Comparison of ENCODE assay signal across 15 cellular contexts in the genomic region with DNA sequence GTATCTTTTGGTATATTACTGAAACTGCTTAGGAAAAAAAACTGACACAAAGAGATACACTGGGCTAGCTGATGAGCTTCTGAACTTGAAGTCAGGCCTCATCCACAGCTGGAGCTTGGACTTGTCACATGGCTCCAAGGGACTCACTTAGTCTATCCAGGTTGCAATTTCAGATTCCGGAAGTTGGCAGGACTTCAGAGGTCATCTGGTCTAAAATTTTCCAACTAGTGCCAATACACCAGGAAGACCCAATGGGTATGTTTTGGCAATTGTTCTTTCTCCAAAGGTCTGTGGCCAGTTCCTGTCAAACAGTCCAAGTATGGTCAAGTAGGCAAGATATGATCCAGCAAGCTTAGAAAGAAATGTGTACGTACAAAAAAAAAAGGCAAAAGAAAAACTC. TPM values are rescaled to one million over a fixed set of nuclear protein-coding genes. Genes with fewer than 3 reads are reported as not detected.
DNase-seq lines count a peak whose midpoint lies in the region; ATAC-seq, FAIRE-seq and TF ChIP-seq lines count a peak whose summit lies in the region.
"Had no signal": no experiment of that assay in that cellular context is flagged by ENCODE, and none has a peak within 500 bp of the region (broad histone marks: within the 10 kb centered on the region; RNA-seq: fewer than 3 reads in every experiment).

No MANE protein-coding gene starts in this region.

- peak overlapping the region; percentile 70; the same call in 1 of the 2 replicates for H3K27ac ChIP-seq in IMR-90 (ENCODE audit: insufficient read depth, low read length)
- H3K27ac ChIP-seq in astrocyte (ENCODE audit: low read depth, low read length), result no peak overlapping the region
- H3K27ac ChIP-seq in smooth muscle cell (ENCODE audit: low read depth), result peak overlapping the region; percentile 89
- H3K27ac ChIP-seq: cardiac muscle cell had no signal

- peak overlapping the region; percentile 61; the same call in 1 of the 2 replicates for H2AK5ac ChIP-seq in IMR-90 (ENCODE audit: low read depth, low read length)

- intact Hi-C loops in IMR-90 (cut with micrococcal nuclease) (no loop called here), left cardiac atrium (cut with DNase I) (loop anchor here in 1 of 2 donors (10.0 kb wide), 1 partner anchor 79 kb away; no protein-coding TSS in a partner anchor)

- H3K27me3 ChIP-seq in IMR-90 (ENCODE audit: control insufficient read depth, insufficient read depth, low read length) (no peaks in the 10 kb centered on the region), astrocyte (ENCODE audit: insufficient read depth, low read length) (no peaks in the 10 kb centered on the region), smooth muscle cell (ENCODE audit: low read depth) (no peaks in the 10 kb centered on the region)
- H3K27me3 ChIP-seq: cardiac muscle cell had no signal

- H2AK9ac ChIP-seq in IMR-90 (replicated peaks; ENCODE audit: low read depth, low read length, poor library complexity), result no peak overlapping the region

- peaks cover 39% of the 10 kb centered on the region for H3F3A ChIP-seq in smooth muscle cell (ENCODE audit: low read depth)

- H3K9me3 ChIP-seq in IMR-90 (ENCODE audit: control insufficient read depth, insufficient read depth, low read length) (no peaks in the 10 kb centered on the region), astrocyte (ENCODE audit: insufficient read depth, low read depth, low read length) (no peaks in the 10 kb centered on the region), smooth muscle cell (replicated peaks; ENCODE audit: low read depth) (no peaks in the 10 kb centered on the region)
- H3K9me3 ChIP-seq: psoas muscle had no signal

- H4K91ac ChIP-seq in IMR-90 (ENCODE audit: insufficient read depth, low read depth, low read length), result peak overlapping the region; percentile 57

- CTCF ChIA-PET in IMR-90 (lab: Yijun Ruan, JAX), result interaction anchor here (0.6 kb wide), 1 partner anchor 445 kb away, joined by 4 read pairs; no protein-coding TSS in a partner anchor

- DNase-seq in IMR-90 (no peak), astrocyte (ENCODE audit: low read depth) (no peak), left cardiac atrium (no peak), smooth muscle cell (lab: John Stamatoyannopoulos, UW; ENCODE audit: unreplicated experiment) (no peak), NCI-H774 (lab: John Stamatoyannopoulos, UW) (no peak), ureter (ENCODE audit: low spot score) (no peak), SHP77 (lab: John Stamatoyannopoulos, UW) (no peak)
- DNase-seq: activated gamma-delta T cell; NCI-H1417; NCI-H524; psoas muscle; stimulated activated CD4-positive, alpha-beta T cell treated with anti-CD3 and anti-CD28 coated beads, Interleukin-1b, Interleukin-23, amount 100 ng/mL, for 48 hours had no signal

- H2BK15ac ChIP-seq in IMR-90 (ENCODE audit: low read depth, low read length), result peak overlapping the region; percentile 77; the same call in 1 of the 3 replicates

- peak overlapping the region; percentile 73 for H4K5ac ChIP-seq in IMR-90 (ENCODE audit: low read depth, low read length)

- peak; percentile 9 for ATAC-seq in IMR-90 (ENCODE audit: low read depth)
- ATAC-seq in left cardiac atrium, result peak; percentile 16 to 34
- no peak for ATAC-seq in HG03565 (IDR thresholded peaks at IDR 0.05; ENCODE audit: unreplicated experiment)

- H3K4me3 ChIP-seq in IMR-90 (ENCODE audit: insufficient read depth, low read depth, low read length) (no peak overlapping the region), astrocyte (ENCODE audit: insufficient read depth, low read depth, low read length) (no peak overlapping the region), smooth muscle cell (no peak overlapping the region)
- H3K4me3 ChIP-seq: cardiac muscle cell, psoas muscle had no signal

- TF ChIP-seq CTCF in IMR-90 (conservative IDR thresholded peaks at IDR 0.05; ENCODE audit: low read depth, low read length) (no peak), astrocyte (IDR thresholded peaks at IDR 0.05; ENCODE audit: insufficient read depth, low read depth, low read length) (no peak), smooth muscle cell (IDR thresholded peaks at IDR 0.05; ENCODE audit: borderline replicate concordance, insufficient read depth, poor library complexity, severe bottlenecking) (no peak)

- H3K9ac ChIP-seq in IMR-90 (ENCODE audit: low read depth, low read length), result no peak overlapping the region
- no peak overlapping the region for H3K9ac ChIP-seq in astrocyte (ENCODE audit: low read length)
- H3K9ac ChIP-seq in smooth muscle cell (ENCODE audit: low read depth), result peak overlapping the region; percentile 29

- peaks cover 5% of the 10 kb centered on the region; the same call in 1 of the 2 replicates for H3K36me3 ChIP-seq in IMR-90 (ENCODE audit: control insufficient read depth, insufficient read depth, low read length)
- H3K36me3 ChIP-seq in astrocyte (ENCODE audit: insufficient read depth, low read length), result peaks cover 7% of the 10 kb centered on the region
- H3K36me3 ChIP-seq in smooth muscle cell (ENCODE audit: low read depth), result no peaks in the 10 kb centered on the region

- H3K4me1 Mint-ChIP-seq in astrocyte (ENCODE audit: low read depth, unreplicated experiment), result peaks cover 15% of the 10 kb centered on the region

- 80% methylated on average over 1 of the region's 2 CpGs; no CpG with 5 or more reads in 1 of the 2 experiments for WGBS in IMR-90 (ENCODE audit: extremely low coverage in 2 of 2, insufficient read length in 1 of 2), 2 experiments
- 85% methylated on average over 2 of the region's 2 CpGs for WGBS in smooth muscle cell (ENCODE audit: low lambda C conversion rate)

- H3K9me3 Mint-ChIP-seq in astrocyte (ENCODE audit: unreplicated experiment), result peaks cover 1% of the 10 kb centered on the region

- POLR2A ChIA-PET in IMR-90 (lab: Charles Lee; ENCODE audit: unreplicated experiment), result interaction anchor here (0.6 to 0.7 kb wide), 2 partner anchors 216 to 1974 kb away, joined by 3 to 4 read pairs; no protein-coding TSS in a partner anchor

- H3K27me3 Mint-ChIP-seq in astrocyte (ENCODE audit: low read depth, unreplicated experiment), result no peaks in the 10 kb centered on the region

- H2BK5ac ChIP-seq in IMR-90 (ENCODE audit: low read depth, low read length, poor library complexity, severe bottlenecking), result peak overlapping the region; percentile 17

- peak overlapping the region; percentile 90 for H2BK20ac ChIP-seq in IMR-90 (ENCODE audit: low read depth, low read length)

- H3K18ac ChIP-seq in IMR-90 (ENCODE audit: low read depth, low read length), result peak overlapping the region; percentile 69

- H3K4me1 ChIP-seq in IMR-90 (ENCODE audit: control insufficient read depth, insufficient read depth, low read length) (peaks cover 7% of the 10 kb centered on the region), astrocyte (ENCODE audit: insufficient read depth, low read length) (no peaks in the 10 kb centered on the region), smooth muscle cell (ENCODE audit: low read depth) (peaks cover 20% of the 10 kb centered on the region)

- H3K79me1 ChIP-seq in IMR-90 (ENCODE audit: low read depth in 1 of 2, low read length in 2 of 2), result peaks cover 3 to 25% of the 10 kb centered on the region in 2 experiments

- dilution Hi-C loops in IMR-90 (cut with HindIII; ENCODE audit: low sequenced_read_pairs, unreplicated experiment), result no loop called here

- in situ Hi-C loops in IMR-90 (cut with MboI; ENCODE audit: low sequenced_read_pairs), result no loop called here

- peak overlapping the region; percentile 60; the same call in 1 of the 2 replicates for H3K23ac ChIP-seq in IMR-90 (ENCODE audit: low read depth, low read length)

- H2BK120ac ChIP-seq in IMR-90 (ENCODE audit: low read depth, low read length), result peak overlapping the region; percentile 69

- peak overlapping the region; percentile 36; the same call in 1 of the 2 replicates for H3K4me2 ChIP-seq in IMR-90 (ENCODE audit: low read depth, low read length)
- H3K4me2 ChIP-seq in astrocyte (ENCODE audit: low read length), result no peak overlapping the region
- peak overlapping the region; percentile 50 for H3K4me2 ChIP-seq in smooth muscle cell

- no peak overlapping the region for H3K4me3 Mint-ChIP-seq in astrocyte (ENCODE audit: unreplicated experiment)

- no peaks in the 10 kb centered on the region for H3K79me2 ChIP-seq in astrocyte (ENCODE audit: insufficient read depth, low read length)
- no peaks in the 10 kb centered on the region for H3K79me2 ChIP-seq in smooth muscle cell (ENCODE audit: low read depth)

- no peaks in the 10 kb centered on the region for H4K20me1 ChIP-seq in IMR-90 (ENCODE audit: insufficient read depth, low read length)
- H4K20me1 ChIP-seq in astrocyte (ENCODE audit: insufficient read depth, low read length), result no peaks in the 10 kb centered on the region
- H4K20me1 ChIP-seq in smooth muscle cell (ENCODE audit: low read depth), result no peaks in the 10 kb centered on the region

- no peak for FAIRE-seq in astrocyte (lab: Jason Lieb, UNC)
- FAIRE-seq: GM12891 had no signal

- H4K8ac ChIP-seq in IMR-90 (ENCODE audit: low read depth in 2 of 2, low read length in 2 of 2), result peak overlapping the region; percentile 14 to 66; a peak in 2 of 4 replicates

- H2AFZ ChIP-seq in IMR-90 (replicated peaks; ENCODE audit: low read length, poor library complexity), result no peak overlapping the region
- H2AFZ ChIP-seq in astrocyte (ENCODE audit: low read depth, low read length), result no peak overlapping the region
- no peak overlapping the region for H2AFZ ChIP-seq in smooth muscle cell (ENCODE audit: low read depth)

- peak overlapping the region; percentile 74; the same call in 1 of the 2 replicates for H3K14ac ChIP-seq in IMR-90 (replicated peaks; ENCODE audit: low read depth, low read length)

- peak overlapping the region; percentile 65 for H3K4ac ChIP-seq in IMR-90 (ENCODE audit: low read depth, low read length)

- TF ChIP-seq RAD21 in IMR-90 (IDR thresholded peaks at IDR 0.05; ENCODE audit: low read length), result no peak

- H3K27ac Mint-ChIP-seq in astrocyte (ENCODE audit: unreplicated experiment), result peak overlapping the region; percentile 83

- peaks cover 11% of the 10 kb centered on the region; the same call in 1 of the 2 replicates for H3K9me1 ChIP-seq in IMR-90 (ENCODE audit: insufficient read depth, low read length)

- peak overlapping the region; percentile 29; the same call in 1 of the 2 replicates for H3K56ac ChIP-seq in IMR-90 (ENCODE audit: extremely low read depth, insufficient read depth, low read length)

- H3K36me3 Mint-ChIP-seq in astrocyte (ENCODE audit: low read depth, unreplicated experiment), result peaks cover 6% of the 10 kb centered on the region

- TF ChIP-seq POLR2A in IMR-90 (IDR thresholded peaks at IDR 0.05; ENCODE audit: low read depth, low read length), result no peak

- no TSS peak for BruUV-seq in IMR-90 (replicated peaks; lab: Mats Ljungman, UMichigan)

RNA-seq across cellular contexts. Expression of a gene that starts 36.7 kb away (rescaled TPM):
- 80.3 and 90.5 TPM in 2 replicates for total RNA-seq in IMR-90 (2012; rRNA removed)
- polyA plus RNA-seq in IMR-90 (2012; rRNA removed), result 38.7 and 46.9 TPM in 2 replicates
- 21.4 and 34.8 TPM in 2 replicates for polyA plus RNA-seq in IMR-90 (2012; cell fraction: cytosol; rRNA removed)
- 20.3 and 37.8 TPM in 2 replicates for polyA plus RNA-seq in IMR-90 (2012; cell fraction: nucleus; rRNA removed; ENCODE audit: low replicate concordance)
- total RNA-seq in astrocyte, result 37.0 and 43.6 TPM in 2 replicates
- 10 to 100 TPM; 46.0 to 50.1 TPM for total RNA-seq in left cardiac atrium
- total RNA-seq in smooth muscle cell, result 38.3 and 47.8 TPM in 2 replicates
- 36.7 and 41.0 TPM in 2 replicates for polyA plus RNA-seq in smooth muscle cell
- total RNA-seq in ureter, result 69.0 TPM

RNA-seq across cellular contexts. Expression of a gene that starts 36.8 kb away (rescaled TPM):
- total RNA-seq in IMR-90 (2012; rRNA removed) (9.9 and 10.0 TPM in 2 replicates), astrocyte (11.4 and 13.5 TPM in 2 replicates), left cardiac atrium (10 to 100 TPM in 1 of 2 donors, 1 to 10 TPM in 1; 8.5 to 12.4 TPM), smooth muscle cell (8.5 and 10.0 TPM in 2 replicates), ureter (17.0 TPM)
- polyA plus RNA-seq in IMR-90 (2012; rRNA removed) (5.2 and 6.5 TPM in 2 replicates), smooth muscle cell (4.7 and 6.3 TPM in 2 replicates)
- polyA plus RNA-seq in IMR-90 (2012; cell fraction: cytosol; rRNA removed), result 1.6 and 2.2 TPM in 2 replicates
- polyA plus RNA-seq in IMR-90 (2012; cell fraction: nucleus; rRNA removed; ENCODE audit: low replicate concordance), result 3.1 and 8.4 TPM in 2 replicates
